In the genomic region with DNA sequence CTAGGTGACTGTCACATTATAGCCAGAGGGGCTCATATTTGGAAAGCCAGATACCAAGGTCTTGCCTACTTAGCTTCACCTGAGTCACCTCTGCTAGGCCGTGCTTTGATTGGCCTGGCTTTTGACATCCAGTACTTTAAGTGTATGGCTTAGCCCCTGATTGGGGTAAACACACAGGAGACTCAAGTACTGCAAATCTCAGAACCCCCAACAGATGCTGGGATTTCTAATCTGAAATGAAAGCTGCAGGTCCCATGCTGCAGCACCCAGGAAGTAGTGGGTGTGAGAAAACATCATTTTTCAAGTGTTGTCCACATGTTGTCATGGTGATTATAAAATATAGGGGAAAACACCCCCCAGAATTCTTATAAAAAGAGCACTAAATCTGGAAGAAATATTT, we compare ENCODE assay signal across 2 cellular contexts.
TF ChIP-seq lines count a peak whose summit lies in the region.

No MANE protein-coding gene starts in this region.

TF ChIP-seq in GM23338, 12 proteins besides CTCF, POLR2A, EP300 and RAD21 (continues in another document):
- TF ChIP-seq ZNF114 (CRISPR knock-in tag; IDR thresholded peaks at IDR 0.05) (no peak), EZH2 (IDR thresholded peaks at IDR 0.05; ENCODE audit: low read depth, unreplicated experiment) (no peak), ZNF331 (CRISPR knock-in tag; IDR thresholded peaks at IDR 0.05; ENCODE audit: low read depth) (no peak), NANOG (IDR thresholded peaks at IDR 0.05; ENCODE audit: borderline replicate concordance) (no peak), CREB1 (CRISPR knock-in tag; IDR thresholded peaks at IDR 0.05; ENCODE audit: low read depth) (no peak), POLR2AphosphoS5 (IDR thresholded peaks at IDR 0.05; ENCODE audit: low read depth) (no peak), STAT1 (IDR thresholded peaks at IDR 0.05; ENCODE audit: unreplicated experiment) (no peak), JUNB (IDR thresholded peaks at IDR 0.05; ENCODE audit: unreplicated experiment) (no peak), EZH2phosphoT487 (IDR thresholded peaks at IDR 0.05; ENCODE audit: unreplicated experiment) (no peak)
- TF ChIP-seq, protein P1, sequence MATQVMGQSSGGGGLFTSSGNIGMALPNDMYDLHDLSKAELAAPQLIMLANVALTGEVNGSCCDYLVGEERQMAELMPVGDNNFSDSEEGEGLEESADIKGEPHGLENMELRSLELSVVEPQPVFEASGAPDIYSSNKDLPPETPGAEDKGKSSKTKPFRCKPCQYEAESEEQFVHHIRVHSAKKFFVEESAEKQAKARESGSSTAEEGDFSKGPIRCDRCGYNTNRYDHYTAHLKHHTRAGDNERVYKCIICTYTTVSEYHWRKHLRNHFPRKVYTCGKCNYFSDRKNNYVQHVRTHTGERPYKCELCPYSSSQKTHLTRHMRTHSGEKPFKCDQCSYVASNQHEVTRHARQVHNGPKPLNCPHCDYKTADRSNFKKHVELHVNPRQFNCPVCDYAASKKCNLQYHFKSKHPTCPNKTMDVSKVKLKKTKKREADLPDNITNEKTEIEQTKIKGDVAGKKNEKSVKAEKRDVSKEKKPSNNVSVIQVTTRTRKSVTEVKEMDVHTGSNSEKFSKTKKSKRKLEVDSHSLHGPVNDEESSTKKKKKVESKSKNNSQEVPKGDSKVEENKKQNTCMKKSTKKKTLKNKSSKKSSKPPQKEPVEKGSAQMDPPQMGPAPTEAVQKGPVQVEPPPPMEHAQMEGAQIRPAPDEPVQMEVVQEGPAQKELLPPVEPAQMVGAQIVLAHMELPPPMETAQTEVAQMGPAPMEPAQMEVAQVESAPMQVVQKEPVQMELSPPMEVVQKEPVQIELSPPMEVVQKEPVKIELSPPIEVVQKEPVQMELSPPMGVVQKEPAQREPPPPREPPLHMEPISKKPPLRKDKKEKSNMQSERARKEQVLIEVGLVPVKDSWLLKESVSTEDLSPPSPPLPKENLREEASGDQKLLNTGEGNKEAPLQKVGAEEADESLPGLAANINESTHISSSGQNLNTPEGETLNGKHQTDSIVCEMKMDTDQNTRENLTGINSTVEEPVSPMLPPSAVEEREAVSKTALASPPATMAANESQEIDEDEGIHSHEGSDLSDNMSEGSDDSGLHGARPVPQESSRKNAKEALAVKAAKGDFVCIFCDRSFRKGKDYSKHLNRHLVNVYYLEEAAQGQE (IDR thresholded peaks at IDR 0.05; ENCODE audit: unreplicated experiment) = no peak
- TF ChIP-seq, protein P2, sequence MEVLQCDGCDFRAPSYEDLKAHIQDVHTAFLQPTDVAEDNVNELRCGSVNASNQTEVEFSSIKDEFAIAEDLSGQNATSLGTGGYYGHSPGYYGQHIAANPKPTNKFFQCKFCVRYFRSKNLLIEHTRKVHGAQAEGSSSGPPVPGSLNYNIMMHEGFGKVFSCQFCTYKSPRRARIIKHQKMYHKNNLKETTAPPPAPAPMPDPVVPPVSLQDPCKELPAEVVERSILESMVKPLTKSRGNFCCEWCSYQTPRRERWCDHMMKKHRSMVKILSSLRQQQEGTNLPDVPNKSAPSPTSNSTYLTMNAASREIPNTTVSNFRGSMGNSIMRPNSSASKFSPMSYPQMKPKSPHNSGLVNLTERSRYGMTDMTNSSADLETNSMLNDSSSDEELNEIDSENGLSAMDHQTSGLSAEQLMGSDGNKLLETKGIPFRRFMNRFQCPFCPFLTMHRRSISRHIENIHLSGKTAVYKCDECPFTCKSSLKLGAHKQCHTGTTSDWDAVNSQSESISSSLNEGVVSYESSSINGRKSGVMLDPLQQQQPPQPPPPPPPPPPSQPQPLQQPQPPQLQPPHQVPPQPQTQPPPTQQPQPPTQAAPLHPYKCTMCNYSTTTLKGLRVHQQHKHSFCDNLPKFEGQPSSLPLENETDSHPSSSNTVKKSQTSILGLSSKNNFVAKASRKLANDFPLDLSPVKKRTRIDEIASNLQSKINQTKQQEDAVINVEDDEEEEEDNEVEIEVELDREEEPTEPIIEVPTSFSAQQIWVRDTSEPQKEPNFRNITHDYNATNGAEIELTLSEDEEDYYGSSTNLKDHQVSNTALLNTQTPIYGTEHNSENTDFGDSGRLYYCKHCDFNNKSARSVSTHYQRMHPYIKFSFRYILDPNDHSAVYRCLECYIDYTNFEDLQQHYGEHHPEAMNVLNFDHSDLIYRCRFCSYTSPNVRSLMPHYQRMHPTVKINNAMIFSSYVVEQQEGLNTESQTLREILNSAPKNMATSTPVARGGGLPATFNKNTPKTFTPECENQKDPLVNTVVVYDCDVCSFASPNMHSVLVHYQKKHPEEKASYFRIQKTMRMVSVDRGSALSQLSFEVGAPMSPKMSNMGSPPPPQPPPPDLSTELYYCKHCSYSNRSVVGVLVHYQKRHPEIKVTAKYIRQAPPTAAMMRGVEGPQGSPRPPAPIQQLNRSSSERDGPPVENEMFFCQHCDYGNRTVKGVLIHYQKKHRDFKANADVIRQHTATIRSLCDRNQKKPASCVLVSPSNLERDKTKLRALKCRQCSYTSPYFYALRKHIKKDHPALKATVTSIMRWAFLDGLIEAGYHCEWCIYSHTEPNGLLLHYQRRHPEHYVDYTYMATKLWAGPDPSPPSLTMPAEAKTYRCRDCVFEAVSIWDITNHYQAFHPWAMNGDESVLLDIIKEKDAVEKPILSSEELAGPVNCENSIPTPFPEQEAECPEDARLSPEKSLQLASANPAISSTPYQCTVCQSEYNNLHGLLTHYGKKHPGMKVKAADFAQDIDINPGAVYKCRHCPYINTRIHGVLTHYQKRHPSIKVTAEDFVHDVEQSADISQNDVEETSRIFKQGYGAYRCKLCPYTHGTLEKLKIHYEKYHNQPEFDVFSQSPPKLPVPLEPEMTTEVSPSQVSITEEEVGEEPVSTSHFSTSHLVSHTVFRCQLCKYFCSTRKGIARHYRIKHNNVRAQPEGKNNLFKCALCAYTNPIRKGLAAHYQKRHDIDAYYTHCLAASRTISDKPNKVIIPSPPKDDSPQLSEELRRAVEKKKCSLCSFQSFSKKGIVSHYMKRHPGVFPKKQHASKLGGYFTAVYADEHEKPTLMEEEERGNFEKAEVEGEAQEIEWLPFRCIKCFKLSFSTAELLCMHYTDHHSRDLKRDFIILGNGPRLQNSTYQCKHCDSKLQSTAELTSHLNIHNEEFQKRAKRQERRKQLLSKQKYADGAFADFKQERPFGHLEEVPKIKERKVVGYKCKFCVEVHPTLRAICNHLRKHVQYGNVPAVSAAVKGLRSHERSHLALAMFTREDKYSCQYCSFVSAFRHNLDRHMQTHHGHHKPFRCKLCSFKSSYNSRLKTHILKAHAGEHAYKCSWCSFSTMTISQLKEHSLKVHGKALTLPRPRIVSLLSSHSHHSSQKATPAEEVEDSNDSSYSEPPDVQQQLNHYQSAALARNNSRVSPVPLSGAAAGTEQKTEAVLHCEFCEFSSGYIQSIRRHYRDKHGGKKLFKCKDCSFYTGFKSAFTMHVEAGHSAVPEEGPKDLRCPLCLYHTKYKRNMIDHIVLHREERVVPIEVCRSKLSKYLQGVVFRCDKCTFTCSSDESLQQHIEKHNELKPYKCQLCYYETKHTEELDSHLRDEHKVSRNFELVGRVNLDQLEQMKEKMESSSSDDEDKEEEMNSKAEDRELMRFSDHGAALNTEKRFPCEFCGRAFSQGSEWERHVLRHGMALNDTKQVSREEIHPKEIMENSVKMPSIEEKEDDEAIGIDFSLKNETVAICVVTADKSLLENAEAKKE (CRISPR knock-in tag; IDR thresholded peaks at IDR 0.05) = no peak

TF ChIP-seq in H1, 55 proteins besides CTCF, POLR2A, EP300 and RAD21 (continues in another document):
- TF ChIP-seq NANOG (IDR thresholded peaks at IDR 0.05; ENCODE audit: insufficient read depth, low read depth, low read length, poor library complexity, severe bottlenecking) (no peak), GTF2F1 (IDR thresholded peaks at IDR 0.05; ENCODE audit: borderline replicate concordance, low read depth, low read length) (no peak), BRCA1 (IDR thresholded peaks at IDR 0.05; ENCODE audit: low read depth, low read length) (no peak), SAP30 (IDR thresholded peaks at IDR 0.05; ENCODE audit: insufficient read depth, insufficient replicate concordance, low read length) (no peak), SIRT6 (IDR thresholded peaks at IDR 0.05; ENCODE audit: low read length) (no peak), CEBPB (IDR thresholded peaks at IDR 0.05; ENCODE audit: low read depth, low read length) (no peak), HDAC2 (IDR thresholded peaks at IDR 0.05; ENCODE audit: borderline replicate concordance in 1 of 2, low read depth in 2 of 2, low read length in 2 of 2) (no peak), JUN (IDR thresholded peaks at IDR 0.05; ENCODE audit: low read depth, low read length) (no peak), POLR2AphosphoS5 (IDR thresholded peaks at IDR 0.05; ENCODE audit: low read depth, low read length) (no peak), MAFK (IDR thresholded peaks at IDR 0.05; ENCODE audit: low read depth, low read length) (no peak), EGR1 (IDR thresholded peaks at IDR 0.05; ENCODE audit: borderline replicate concordance, low read depth, low read length) (no peak), TAF7 (optimal IDR thresholded peaks at IDR 0.05; ENCODE audit: borderline replicate concordance, low read depth, low read length) (no peak), EZH2 (IDR thresholded peaks at IDR 0.05; ENCODE audit: low read depth, low read length, severe bottlenecking) (no peak), SIN3A (conservative IDR thresholded peaks at IDR 0.05 in 1 of 2, IDR thresholded peaks at IDR 0.05 in 1 of 2; ENCODE audit: low read depth in 1 of 2, low read length in 2 of 2) (no peak)
- TF ChIP-seq, protein P3, sequence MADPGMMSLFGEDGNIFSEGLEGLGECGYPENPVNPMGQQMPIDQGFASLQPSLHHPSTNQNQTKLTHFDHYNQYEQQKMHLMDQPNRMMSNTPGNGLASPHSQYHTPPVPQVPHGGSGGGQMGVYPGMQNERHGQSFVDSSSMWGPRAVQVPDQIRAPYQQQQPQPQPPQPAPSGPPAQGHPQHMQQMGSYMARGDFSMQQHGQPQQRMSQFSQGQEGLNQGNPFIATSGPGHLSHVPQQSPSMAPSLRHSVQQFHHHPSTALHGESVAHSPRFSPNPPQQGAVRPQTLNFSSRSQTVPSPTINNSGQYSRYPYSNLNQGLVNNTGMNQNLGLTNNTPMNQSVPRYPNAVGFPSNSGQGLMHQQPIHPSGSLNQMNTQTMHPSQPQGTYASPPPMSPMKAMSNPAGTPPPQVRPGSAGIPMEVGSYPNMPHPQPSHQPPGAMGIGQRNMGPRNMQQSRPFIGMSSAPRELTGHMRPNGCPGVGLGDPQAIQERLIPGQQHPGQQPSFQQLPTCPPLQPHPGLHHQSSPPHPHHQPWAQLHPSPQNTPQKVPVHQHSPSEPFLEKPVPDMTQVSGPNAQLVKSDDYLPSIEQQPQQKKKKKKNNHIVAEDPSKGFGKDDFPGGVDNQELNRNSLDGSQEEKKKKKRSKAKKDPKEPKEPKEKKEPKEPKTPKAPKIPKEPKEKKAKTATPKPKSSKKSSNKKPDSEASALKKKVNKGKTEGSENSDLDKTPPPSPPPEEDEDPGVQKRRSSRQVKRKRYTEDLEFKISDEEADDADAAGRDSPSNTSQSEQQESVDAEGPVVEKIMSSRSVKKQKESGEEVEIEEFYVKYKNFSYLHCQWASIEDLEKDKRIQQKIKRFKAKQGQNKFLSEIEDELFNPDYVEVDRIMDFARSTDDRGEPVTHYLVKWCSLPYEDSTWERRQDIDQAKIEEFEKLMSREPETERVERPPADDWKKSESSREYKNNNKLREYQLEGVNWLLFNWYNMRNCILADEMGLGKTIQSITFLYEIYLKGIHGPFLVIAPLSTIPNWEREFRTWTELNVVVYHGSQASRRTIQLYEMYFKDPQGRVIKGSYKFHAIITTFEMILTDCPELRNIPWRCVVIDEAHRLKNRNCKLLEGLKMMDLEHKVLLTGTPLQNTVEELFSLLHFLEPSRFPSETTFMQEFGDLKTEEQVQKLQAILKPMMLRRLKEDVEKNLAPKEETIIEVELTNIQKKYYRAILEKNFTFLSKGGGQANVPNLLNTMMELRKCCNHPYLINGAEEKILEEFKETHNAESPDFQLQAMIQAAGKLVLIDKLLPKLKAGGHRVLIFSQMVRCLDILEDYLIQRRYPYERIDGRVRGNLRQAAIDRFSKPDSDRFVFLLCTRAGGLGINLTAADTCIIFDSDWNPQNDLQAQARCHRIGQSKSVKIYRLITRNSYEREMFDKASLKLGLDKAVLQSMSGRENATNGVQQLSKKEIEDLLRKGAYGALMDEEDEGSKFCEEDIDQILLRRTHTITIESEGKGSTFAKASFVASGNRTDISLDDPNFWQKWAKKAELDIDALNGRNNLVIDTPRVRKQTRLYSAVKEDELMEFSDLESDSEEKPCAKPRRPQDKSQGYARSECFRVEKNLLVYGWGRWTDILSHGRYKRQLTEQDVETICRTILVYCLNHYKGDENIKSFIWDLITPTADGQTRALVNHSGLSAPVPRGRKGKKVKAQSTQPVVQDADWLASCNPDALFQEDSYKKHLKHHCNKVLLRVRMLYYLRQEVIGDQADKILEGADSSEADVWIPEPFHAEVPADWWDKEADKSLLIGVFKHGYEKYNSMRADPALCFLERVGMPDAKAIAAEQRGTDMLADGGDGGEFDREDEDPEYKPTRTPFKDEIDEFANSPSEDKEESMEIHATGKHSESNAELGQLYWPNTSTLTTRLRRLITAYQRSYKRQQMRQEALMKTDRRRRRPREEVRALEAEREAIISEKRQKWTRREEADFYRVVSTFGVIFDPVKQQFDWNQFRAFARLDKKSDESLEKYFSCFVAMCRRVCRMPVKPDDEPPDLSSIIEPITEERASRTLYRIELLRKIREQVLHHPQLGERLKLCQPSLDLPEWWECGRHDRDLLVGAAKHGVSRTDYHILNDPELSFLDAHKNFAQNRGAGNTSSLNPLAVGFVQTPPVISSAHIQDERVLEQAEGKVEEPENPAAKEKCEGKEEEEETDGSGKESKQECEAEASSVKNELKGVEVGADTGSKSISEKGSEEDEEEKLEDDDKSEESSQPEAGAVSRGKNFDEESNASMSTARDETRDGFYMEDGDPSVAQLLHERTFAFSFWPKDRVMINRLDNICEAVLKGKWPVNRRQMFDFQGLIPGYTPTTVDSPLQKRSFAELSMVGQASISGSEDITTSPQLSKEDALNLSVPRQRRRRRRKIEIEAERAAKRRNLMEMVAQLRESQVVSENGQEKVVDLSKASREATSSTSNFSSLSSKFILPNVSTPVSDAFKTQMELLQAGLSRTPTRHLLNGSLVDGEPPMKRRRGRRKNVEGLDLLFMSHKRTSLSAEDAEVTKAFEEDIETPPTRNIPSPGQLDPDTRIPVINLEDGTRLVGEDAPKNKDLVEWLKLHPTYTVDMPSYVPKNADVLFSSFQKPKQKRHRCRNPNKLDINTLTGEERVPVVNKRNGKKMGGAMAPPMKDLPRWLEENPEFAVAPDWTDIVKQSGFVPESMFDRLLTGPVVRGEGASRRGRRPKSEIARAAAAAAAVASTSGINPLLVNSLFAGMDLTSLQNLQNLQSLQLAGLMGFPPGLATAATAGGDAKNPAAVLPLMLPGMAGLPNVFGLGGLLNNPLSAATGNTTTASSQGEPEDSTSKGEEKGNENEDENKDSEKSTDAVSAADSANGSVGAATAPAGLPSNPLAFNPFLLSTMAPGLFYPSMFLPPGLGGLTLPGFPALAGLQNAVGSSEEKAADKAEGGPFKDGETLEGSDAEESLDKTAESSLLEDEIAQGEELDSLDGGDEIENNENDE (IDR thresholded peaks at IDR 0.05; ENCODE audit: insufficient replicate concordance, low read length) = no peak
- TF ChIP-seq, protein P4, sequence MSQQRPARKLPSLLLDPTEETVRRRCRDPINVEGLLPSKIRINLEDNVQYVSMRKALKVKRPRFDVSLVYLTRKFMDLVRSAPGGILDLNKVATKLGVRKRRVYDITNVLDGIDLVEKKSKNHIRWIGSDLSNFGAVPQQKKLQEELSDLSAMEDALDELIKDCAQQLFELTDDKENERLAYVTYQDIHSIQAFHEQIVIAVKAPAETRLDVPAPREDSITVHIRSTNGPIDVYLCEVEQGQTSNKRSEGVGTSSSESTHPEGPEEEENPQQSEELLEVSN (IDR thresholded peaks at IDR 0.05) = no peak
- TF ChIP-seq, protein P5, sequence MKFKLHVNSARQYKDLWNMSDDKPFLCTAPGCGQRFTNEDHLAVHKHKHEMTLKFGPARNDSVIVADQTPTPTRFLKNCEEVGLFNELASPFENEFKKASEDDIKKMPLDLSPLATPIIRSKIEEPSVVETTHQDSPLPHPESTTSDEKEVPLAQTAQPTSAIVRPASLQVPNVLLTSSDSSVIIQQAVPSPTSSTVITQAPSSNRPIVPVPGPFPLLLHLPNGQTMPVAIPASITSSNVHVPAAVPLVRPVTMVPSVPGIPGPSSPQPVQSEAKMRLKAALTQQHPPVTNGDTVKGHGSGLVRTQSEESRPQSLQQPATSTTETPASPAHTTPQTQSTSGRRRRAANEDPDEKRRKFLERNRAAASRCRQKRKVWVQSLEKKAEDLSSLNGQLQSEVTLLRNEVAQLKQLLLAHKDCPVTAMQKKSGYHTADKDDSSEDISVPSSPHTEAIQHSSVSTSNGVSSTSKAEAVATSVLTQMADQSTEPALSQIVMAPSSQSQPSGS (IDR thresholded peaks at IDR 0.05; ENCODE audit: low read length) = no peak
